In the genomic region with DNA sequence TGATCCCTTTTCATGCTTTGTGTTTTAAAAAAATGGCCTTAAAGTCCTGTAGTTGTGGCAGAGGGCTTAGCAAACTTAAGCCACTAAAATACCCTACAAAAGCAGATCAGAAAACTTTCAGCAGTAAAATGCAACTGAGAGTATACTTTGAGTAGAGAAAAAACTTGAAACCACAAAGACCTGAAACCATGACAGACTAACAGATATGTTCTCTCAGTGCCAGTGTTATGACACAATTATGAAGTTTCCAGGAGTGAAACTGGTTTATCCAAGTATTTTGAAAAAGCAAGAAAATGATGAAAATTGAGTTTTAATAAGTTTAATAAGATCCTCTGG, we compare ENCODE assay signal across 9 cellular contexts.
A peak's percentile ranks its signal among the peaks of the same experiment; 100 is the strongest.
DNase-seq lines count a peak whose midpoint lies in the region; ATAC-seq and TF ChIP-seq lines count a peak whose summit lies in the region.
"Had no signal": no experiment of that assay in that cellular context is flagged by ENCODE, and none has a peak within 500 bp of the region (broad histone marks: within the 10 kb centered on the region; RNA-seq: fewer than 3 reads in every experiment).

No MANE protein-coding gene starts in this region.

- TF ChIP-seq CTCF in HEK293 (tag by site-specific recombination; IDR thresholded peaks at IDR 0.05) (no peak), A673 (conservative IDR thresholded peaks at IDR 0.05; ENCODE audit: low read depth, low read length) (no peak), stomach (IDR thresholded peaks at IDR 0.05) (no peak)

- intact Hi-C loops in A673 (cut with micrococcal nuclease; ENCODE audit: unreplicated experiment), result no loop called here
- intact Hi-C loops in stomach (cut with DNase I; ENCODE audit: low total_unique reads), result no loop called here

- CTCF ChIA-PET in HEK293 (lab: Yijun Ruan, JAX), result no interaction called here
- CTCF ChIA-PET in A673 (lab: Charles Lee), result interaction anchor here (0.6 kb wide), 1 partner anchor 122 kb away, joined by 5 read pairs; no protein-coding TSS in a partner anchor

- no peak overlapping the region for H3K27ac ChIP-seq in HEK293 (ENCODE audit: extremely low read depth, low read depth, low read length)
- peak overlapping the region; percentile 65 for H3K27ac ChIP-seq in mesodermal cell (ENCODE audit: low read depth, low read length, severe bottlenecking)
- H3K27ac ChIP-seq in A673 (ENCODE audit: low read depth, low read length, poor library complexity, severe bottlenecking), result no peak overlapping the region
- H3K27ac ChIP-seq in stomach, result no peak overlapping the region

- peak; percentile 83 for ATAC-seq in GM19023 (IDR thresholded peaks at IDR 0.05; ENCODE audit: unreplicated experiment)
- ATAC-seq in HG03558 (IDR thresholded peaks at IDR 0.05; ENCODE audit: extremely low read depth, unreplicated experiment), result peak; percentile 96

- TF ChIP-seq POLR2A in stomach (IDR thresholded peaks at IDR 0.05), result no peak

- TF ChIP-seq EP300 in stomach (IDR thresholded peaks at IDR 0.05), result no peak

- H3K36me3 ChIP-seq in HEK293 (ENCODE audit: control insufficient read depth in 2 of 2, insufficient read depth in 1 of 2, low read length in 2 of 2), result no peaks in the 10 kb centered on the region
- H3K36me3 ChIP-seq in mesodermal cell (ENCODE audit: control insufficient read depth, insufficient read depth, low read length), result no peaks in the 10 kb centered on the region
- H3K36me3 ChIP-seq in A673 (ENCODE audit: insufficient read depth, low read length, poor library complexity, severe bottlenecking), result no peaks in the 10 kb centered on the region
- no peaks in the 10 kb centered on the region for H3K36me3 ChIP-seq in stomach

- no peaks in the 10 kb centered on the region for H3K9me3 ChIP-seq in HEK293 (ENCODE audit: control insufficient read depth, insufficient read depth, low read depth, low read length)
- H3K9me3 ChIP-seq in mesodermal cell (ENCODE audit: control insufficient read depth, low read length), result no peaks in the 10 kb centered on the region
- H3K9me3 ChIP-seq in A673 (ENCODE audit: low read depth, low read length, poor library complexity, severe bottlenecking), result no peaks in the 10 kb centered on the region
- H3K9me3 ChIP-seq in stomach, result no peaks in the 10 kb centered on the region

- peaks cover 35% of the 10 kb centered on the region for H3K4me1 ChIP-seq in HEK293 (ENCODE audit: control insufficient read depth, insufficient read depth, low read length)
- H3K4me1 ChIP-seq in mesodermal cell (ENCODE audit: control insufficient read depth, insufficient read depth, low read length, poor library complexity, severe bottlenecking), result peaks cover 74% of the 10 kb centered on the region
- peaks cover 46% of the 10 kb centered on the region for H3K4me1 ChIP-seq in A673 (ENCODE audit: insufficient read depth, low read length, poor library complexity, severe bottlenecking)
- H3K4me1 ChIP-seq in stomach, result peaks cover 3 to 53% (median 24%) of the 10 kb centered on the region in 4 donors

- no peak overlapping the region for H3K4me3 ChIP-seq in HEK293 (ENCODE audit: low read depth, low read length)
- no peak overlapping the region for H3K4me3 ChIP-seq in mesodermal cell (ENCODE audit: extremely low read depth, insufficient read depth, low read length, poor library complexity, severe bottlenecking)
- no peak overlapping the region for H3K4me3 ChIP-seq in A673 (ENCODE audit: low read depth, low read length, poor library complexity, severe bottlenecking)
- H3K4me3 ChIP-seq in stomach, result no peak overlapping the region

- H3K27me3 ChIP-seq in A673 (replicated peaks; ENCODE audit: insufficient read depth, low read depth, low read length, poor library complexity) (no peaks in the 10 kb centered on the region), stomach (no peaks in the 10 kb centered on the region)

- no TSS peak for BruUV-seq in A673 (replicated peaks; lab: Mats Ljungman, UMichigan)

- no peak for DNase-seq in iPS-NIHi11 (ENCODE audit: low spot score)
- DNase-seq in A673 (ENCODE audit: low spot score), result no peak
- no peak for DNase-seq in stomach
- DNase-seq: NCI-H1436; stimulated activated CD4-positive, alpha-beta T cell treated with anti-CD3 and anti-CD28 coated beads, Interleukin-12 subunit alpha, Interleukin-12 subunit beta, amount 100 ng/mL, for 4 hours had no signal

- POLR2A ChIA-PET in HEK293 (lab: Yijun Ruan, JAX), result no interaction called here
- POLR2A ChIA-PET in A673 (lab: Charles Lee; ENCODE audit: low non-redundant PET), result interaction anchor here (0.6 kb wide), 2 partner anchors 411 to 983 kb away, joined by 3 read pairs; no protein-coding TSS in a partner anchor

TF ChIP-seq in HEK293, 187 proteins besides CTCF, POLR2A, EP300 and RAD21:
- TF ChIP-seq RBAK (tag by site-specific recombination; IDR thresholded peaks at IDR 0.05), result no peak
- TF ChIP-seq, protein P1, sequence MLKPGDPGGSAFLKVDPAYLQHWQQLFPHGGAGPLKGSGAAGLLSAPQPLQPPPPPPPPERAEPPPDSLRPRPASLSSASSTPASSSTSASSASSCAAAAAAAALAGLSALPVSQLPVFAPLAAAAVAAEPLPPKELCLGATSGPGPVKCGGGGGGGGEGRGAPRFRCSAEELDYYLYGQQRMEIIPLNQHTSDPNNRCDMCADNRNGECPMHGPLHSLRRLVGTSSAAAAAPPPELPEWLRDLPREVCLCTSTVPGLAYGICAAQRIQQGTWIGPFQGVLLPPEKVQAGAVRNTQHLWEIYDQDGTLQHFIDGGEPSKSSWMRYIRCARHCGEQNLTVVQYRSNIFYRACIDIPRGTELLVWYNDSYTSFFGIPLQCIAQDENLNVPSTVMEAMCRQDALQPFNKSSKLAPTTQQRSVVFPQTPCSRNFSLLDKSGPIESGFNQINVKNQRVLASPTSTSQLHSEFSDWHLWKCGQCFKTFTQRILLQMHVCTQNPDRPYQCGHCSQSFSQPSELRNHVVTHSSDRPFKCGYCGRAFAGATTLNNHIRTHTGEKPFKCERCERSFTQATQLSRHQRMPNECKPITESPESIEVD (tag by site-specific recombination; IDR thresholded peaks at IDR 0.05), result peak; percentile 74
